In the genomic region with DNA sequence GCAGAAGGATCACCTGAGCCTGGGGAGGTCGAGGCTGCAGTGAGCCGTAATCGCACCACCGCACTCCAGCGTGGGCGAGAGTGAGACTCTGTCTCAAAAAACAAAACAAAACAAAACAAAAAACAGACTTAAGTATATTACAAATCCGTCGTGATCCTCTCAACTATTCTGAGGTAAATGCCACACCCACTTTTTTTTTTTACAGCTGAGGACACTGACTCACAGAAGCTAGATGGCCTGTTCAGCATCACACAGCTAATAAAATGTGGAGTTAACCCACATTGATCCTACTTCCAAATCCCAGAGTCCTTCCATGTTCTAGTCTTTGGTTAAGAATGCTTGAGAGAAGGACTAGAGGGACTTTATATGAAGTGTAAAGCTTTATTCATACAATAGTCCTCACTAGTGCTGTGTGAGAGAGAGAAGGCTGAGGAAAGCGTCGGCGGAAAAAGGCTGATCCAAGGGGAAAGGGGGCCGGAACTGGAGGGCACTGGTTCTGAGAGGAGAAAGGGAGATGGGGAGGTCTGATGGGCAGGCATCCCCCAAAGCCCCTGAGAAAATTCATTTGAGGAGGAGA, we compare ENCODE assay signal across 1 cellular context.
TF ChIP-seq lines count a peak whose summit lies in the region.

No MANE protein-coding gene starts in this region.

TF ChIP-seq in HEK293, 187 proteins besides CTCF, POLR2A, EP300 and RAD21 (continued from another document):
- TF ChIP-seq, protein P1, sequence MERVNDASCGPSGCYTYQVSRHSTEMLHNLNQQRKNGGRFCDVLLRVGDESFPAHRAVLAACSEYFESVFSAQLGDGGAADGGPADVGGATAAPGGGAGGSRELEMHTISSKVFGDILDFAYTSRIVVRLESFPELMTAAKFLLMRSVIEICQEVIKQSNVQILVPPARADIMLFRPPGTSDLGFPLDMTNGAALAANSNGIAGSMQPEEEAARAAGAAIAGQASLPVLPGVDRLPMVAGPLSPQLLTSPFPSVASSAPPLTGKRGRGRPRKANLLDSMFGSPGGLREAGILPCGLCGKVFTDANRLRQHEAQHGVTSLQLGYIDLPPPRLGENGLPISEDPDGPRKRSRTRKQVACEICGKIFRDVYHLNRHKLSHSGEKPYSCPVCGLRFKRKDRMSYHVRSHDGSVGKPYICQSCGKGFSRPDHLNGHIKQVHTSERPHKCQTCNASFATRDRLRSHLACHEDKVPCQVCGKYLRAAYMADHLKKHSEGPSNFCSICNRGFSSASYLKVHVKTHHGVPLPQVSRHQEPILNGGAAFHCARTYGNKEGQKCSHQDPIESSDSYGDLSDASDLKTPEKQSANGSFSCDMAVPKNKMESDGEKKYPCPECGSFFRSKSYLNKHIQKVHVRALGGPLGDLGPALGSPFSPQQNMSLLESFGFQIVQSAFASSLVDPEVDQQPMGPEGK (tag by site-specific recombination; IDR thresholded peaks at IDR 0.05), result no peak
- TF ChIP-seq PRDM1 (tag by site-specific recombination; IDR thresholded peaks at IDR 0.05) (peak; percentile 67; the same call in 1 of the 2 replicates), ZNF585B (tag by site-specific recombination; IDR thresholded peaks at IDR 0.05) (no peak)
- TF ChIP-seq, protein P2, sequence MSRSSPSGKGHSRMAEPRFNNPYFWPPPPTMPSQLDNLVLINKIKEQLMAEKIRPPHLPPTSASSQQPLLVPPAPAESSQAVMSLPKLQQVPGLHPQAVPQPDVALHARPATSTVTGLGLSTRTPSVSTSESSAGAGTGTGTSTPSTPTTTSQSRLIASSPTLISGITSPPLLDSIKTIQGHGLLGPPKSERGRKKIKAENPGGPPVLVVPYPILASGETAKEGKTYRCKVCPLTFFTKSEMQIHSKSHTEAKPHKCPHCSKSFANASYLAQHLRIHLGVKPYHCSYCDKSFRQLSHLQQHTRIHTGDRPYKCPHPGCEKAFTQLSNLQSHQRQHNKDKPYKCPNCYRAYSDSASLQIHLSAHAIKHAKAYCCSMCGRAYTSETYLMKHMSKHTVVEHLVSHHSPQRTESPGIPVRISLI (tag by site-specific recombination; IDR thresholded peaks at IDR 0.05), result 0 out of 2 replicates have a peak, but pooled peaks have one; percentile 25
- TF ChIP-seq, protein P3, sequence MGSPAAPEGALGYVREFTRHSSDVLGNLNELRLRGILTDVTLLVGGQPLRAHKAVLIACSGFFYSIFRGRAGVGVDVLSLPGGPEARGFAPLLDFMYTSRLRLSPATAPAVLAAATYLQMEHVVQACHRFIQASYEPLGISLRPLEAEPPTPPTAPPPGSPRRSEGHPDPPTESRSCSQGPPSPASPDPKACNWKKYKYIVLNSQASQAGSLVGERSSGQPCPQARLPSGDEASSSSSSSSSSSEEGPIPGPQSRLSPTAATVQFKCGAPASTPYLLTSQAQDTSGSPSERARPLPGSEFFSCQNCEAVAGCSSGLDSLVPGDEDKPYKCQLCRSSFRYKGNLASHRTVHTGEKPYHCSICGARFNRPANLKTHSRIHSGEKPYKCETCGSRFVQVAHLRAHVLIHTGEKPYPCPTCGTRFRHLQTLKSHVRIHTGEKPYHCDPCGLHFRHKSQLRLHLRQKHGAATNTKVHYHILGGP (tag by site-specific recombination; IDR thresholded peaks at IDR 0.05), result no peak
TF ChIP-seq in HEK293: peak in this region for 4.
